27 cellular contexts compared by ENCODE assay signal in the genomic region with DNA sequence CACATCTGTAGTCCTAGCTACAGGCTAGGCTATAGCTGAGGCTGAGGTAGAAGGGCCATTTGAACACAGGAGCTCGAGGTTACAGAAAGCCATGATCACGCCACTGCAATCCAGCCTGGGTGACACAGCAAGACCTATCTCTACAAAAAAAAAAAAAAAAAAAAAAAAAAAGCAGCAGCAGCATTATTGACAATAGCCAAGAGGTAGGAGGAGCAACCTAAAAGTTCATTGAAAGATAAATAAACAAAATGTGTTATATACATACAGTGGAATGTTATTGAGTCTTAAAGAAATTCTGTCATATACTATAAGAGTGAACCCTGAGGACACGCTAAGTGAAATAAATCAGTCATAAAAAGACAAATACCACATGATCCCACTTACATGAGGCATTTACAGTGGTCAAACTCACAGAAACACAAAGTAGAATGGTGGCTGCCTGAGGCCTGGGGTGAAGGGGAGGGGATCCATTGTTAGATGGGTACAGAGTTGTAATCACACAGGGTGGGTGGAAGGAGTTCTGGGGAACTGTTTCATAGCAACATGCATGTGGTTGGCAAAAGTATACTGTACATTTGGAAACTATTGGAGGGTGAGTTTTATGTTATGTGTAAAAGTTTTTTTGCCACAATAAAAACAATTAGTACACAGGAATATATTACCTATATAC.
"Had no signal": no experiment of that assay in that cellular context is flagged by ENCODE, and none has a peak within 500 bp of the region (broad histone marks: within the 10 kb centered on the region; RNA-seq: fewer than 3 reads in every experiment).

No MANE protein-coding gene starts in this region.

- ATAC-seq: foreskin keratinocyte, heart right ventricle, left lung, natural killer cell, right lobe of liver had no signal

- H3K27ac ChIP-seq: breast epithelium, esophagus muscularis mucosa, foreskin keratinocyte, heart right ventricle, left lung, ovary, right lobe of liver, upper lobe of left lung, vagina had no signal

- H3K4me3 Mint-ChIP-seq: activated B cell treated with CpG ODN at 0.5 μM for 24 hours; activated T-cell treated with anti-CD3 and anti-CD28 coated beads, Interleukin-2, amount 50 U/mL, for 24 hours; dendritic cell treated with granulocyte-macrophage colony-stimulating factor and Interleukin-4, amounts not matched to agents 40 ng/mL and 50 ng/mL, for 4 days; natural killer cell; stimulated activated naive CD8-positive, alpha-beta T cell treated with anti-CD3 and anti-CD28 coated beads, Interleukin-15, Interleukin-2, amounts not matched to agents 100 ng/mL and 50 ng/mL, for 24 hours; T-helper 2 cell treated with Interferon-gamma antibody and Interleukin-4, amounts not matched to agents 5 μg/mL and 100 μg/mL, for 36 hours had no signal

- H3K36me3 ChIP-seq: breast epithelium, esophagus muscularis mucosa, heart right ventricle, left lung, ovary, right lobe of liver, upper lobe of left lung, vagina had no signal

- H3K27ac Mint-ChIP-seq: activated B cell treated with CpG ODN at 0.5 μM for 24 hours; activated T-cell treated with anti-CD3 and anti-CD28 coated beads, Interleukin-2, amount 50 U/mL, for 24 hours; dendritic cell treated with granulocyte-macrophage colony-stimulating factor and Interleukin-4, amounts not matched to agents 40 ng/mL and 50 ng/mL, for 4 days; natural killer cell; progenitor cell of endocrine pancreas; stimulated activated naive CD8-positive, alpha-beta T cell treated with anti-CD3 and anti-CD28 coated beads, Interleukin-15, Interleukin-2, amounts not matched to agents 100 ng/mL and 50 ng/mL, for 24 hours; T-helper 2 cell treated with Interferon-gamma antibody and Interleukin-4, amounts not matched to agents 5 μg/mL and 100 μg/mL, for 36 hours had no signal

- H3K4me1 ChIP-seq: breast epithelium, left lung, right lobe of liver, upper lobe of left lung, vagina had no signal

- H3K4me3 ChIP-seq: breast epithelium, esophagus muscularis mucosa, heart right ventricle, left lung, lung, ovary, right lobe of liver, upper lobe of left lung, vagina had no signal

- H3K9me3 ChIP-seq: right lobe of liver had no signal

- FAIRE-seq: islet of Langerhans had no signal

- H3K4me1 Mint-ChIP-seq: activated B cell treated with CpG ODN at 0.5 μM for 24 hours had no signal

- H3K27me3 Mint-ChIP-seq: activated B cell treated with CpG ODN at 0.5 μM for 24 hours; activated T-cell treated with anti-CD3 and anti-CD28 coated beads, Interleukin-2, amount 50 U/mL, for 24 hours; dendritic cell treated with granulocyte-macrophage colony-stimulating factor and Interleukin-4, amounts not matched to agents 40 ng/mL and 50 ng/mL, for 4 days; progenitor cell of endocrine pancreas; stimulated activated naive CD8-positive, alpha-beta T cell treated with anti-CD3 and anti-CD28 coated beads, Interleukin-15, Interleukin-2, amounts not matched to agents 100 ng/mL and 50 ng/mL, for 24 hours had no signal

- DNase-seq: activated B cell treated with CpG ODN at 0.5 μM for 24 hours; activated CD4-positive, alpha-beta T cell treated with anti-CD3 and anti-CD28 coated beads, Interleukin-2, amount 50 U/mL, for 4 hours; activated CD8-positive, alpha-beta memory T cell treated with anti-CD3 and anti-CD28 coated beads, Interleukin-2, amount 50 U/mL, for 4 hours; activated naive CD4-positive, alpha-beta T cell; activated T-cell treated with anti-CD3 and anti-CD28 coated beads, Interleukin-2, amount 50 U/mL, for 24 hours; central memory CD4-positive, alpha-beta T cell; foreskin keratinocyte; heart right ventricle; left lung; mesendoderm; natural killer cell; ovary; right lobe of liver; stimulated activated CD4-positive, alpha-beta T cell treated with anti-CD3 and anti-CD28 coated beads, Interleukin-12 subunit alpha, Interleukin-12 subunit beta, amount 100 ng/mL, for 4 hours; stimulated activated CD4-positive, alpha-beta T cell treated with anti-CD3 and anti-CD28 coated beads, Interleukin-4, amount 100 ng/mL, for 1 hour; substantia nigra; T-helper 1 cell; upper lobe of left lung had no signal
